ENCODE assay signal across 8 cellular contexts in the genomic region with DNA sequence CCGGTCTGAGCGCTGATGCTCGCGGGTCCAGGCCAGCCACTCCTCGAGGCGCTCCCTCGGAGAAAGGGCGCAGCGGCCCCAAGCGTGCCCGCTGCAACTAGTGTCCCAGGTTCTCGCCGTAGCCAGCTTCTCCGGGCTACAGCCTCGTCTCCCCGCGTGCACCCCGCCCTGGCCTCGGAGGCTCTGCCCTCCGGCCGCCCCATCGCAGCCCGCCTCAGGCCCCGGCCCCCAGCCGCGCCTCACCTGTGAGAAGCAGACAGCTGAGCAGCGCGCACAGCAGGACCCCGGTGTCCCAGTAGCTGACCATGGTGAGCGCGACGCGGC. TPM values are rescaled to one million over a fixed set of nuclear protein-coding genes. Genes with fewer than 3 reads are reported as not detected.
DNase-seq lines count a peak whose midpoint lies in the region; ATAC-seq, FAIRE-seq and TF ChIP-seq lines count a peak whose summit lies in the region.

No MANE protein-coding gene starts in this region.

- no peak for TF ChIP-seq POLR2A in adrenal gland (IDR thresholded peaks at IDR 0.05)

- no peaks in the 10 kb centered on the region for H3K36me3 ChIP-seq in cardiac muscle cell
- no peaks in the 10 kb centered on the region for H3K36me3 ChIP-seq in adrenal gland (replicated peaks in 1 of 2)
- H3K36me3 ChIP-seq in lower lobe of right lung, result no peaks in the 10 kb centered on the region
- H3K36me3 ChIP-seq in upper lobe of right lung, result no peaks in the 10 kb centered on the region

- peak overlapping the region; percentile 61 for H3K4me3 ChIP-seq in cardiac muscle cell
- H3K4me3 ChIP-seq in adrenal gland, result peak overlapping the region in 1 of 4 donors; percentile 59
- H3K4me3 ChIP-seq in lower lobe of right lung, result peak overlapping the region; percentile 64
- peak overlapping the region; percentile 57 for H3K4me3 ChIP-seq in upper lobe of right lung

- WGBS in adrenal gland, 4 donors, result 0 to 1% (median 1%) methylated on average over 8 to 33 of the region's 33 CpGs; no CpG with 5 or more reads in 1 of the 4 donors

- H3K4me1 ChIP-seq in cardiac muscle cell (ENCODE audit: low read depth) (peaks cover 36% of the 10 kb centered on the region), adrenal gland (replicated peaks in 1 of 2) (peaks cover 15 to 21% of the 10 kb centered on the region in 2 donors), lower lobe of right lung (peaks cover 38% of the 10 kb centered on the region), upper lobe of right lung (peaks cover 33% of the 10 kb centered on the region)

- no peaks in the 10 kb centered on the region for H3K27me3 ChIP-seq in cardiac muscle cell
- H3K27me3 ChIP-seq in adrenal gland, result peaks cover 59% of the 10 kb centered on the region
- peaks cover 69% of the 10 kb centered on the region for H3K27me3 ChIP-seq in lower lobe of right lung (ENCODE audit: low read depth)
- H3K27me3 ChIP-seq in upper lobe of right lung, result peaks cover 71% of the 10 kb centered on the region

- intact Hi-C loops in cardiac septum (cut with DNase I) (no loop called here), adrenal gland (cut with DNase I) (no loop called here), lower lobe of right lung (cut with DNase I) (no loop called here), upper lobe of right lung (cut with DNase I) (loop anchor here (10.0 kb wide), 1 partner anchor 170 kb away; no protein-coding TSS in a partner anchor)

- no peak overlapping the region for H3K27ac ChIP-seq in cardiac muscle cell
- peak overlapping the region in 3 of 5 donors; percentile 2 to 77 (median 44) for H3K27ac ChIP-seq in adrenal gland
- peak overlapping the region; percentile 70 for H3K27ac ChIP-seq in lower lobe of right lung
- peak overlapping the region; percentile 60 for H3K27ac ChIP-seq in upper lobe of right lung

- TF ChIP-seq CTCF in cardiac muscle cell (IDR thresholded peaks at IDR 0.05; ENCODE audit: low read depth, low read length) (no peak), adrenal gland (IDR thresholded peaks at IDR 0.05) (no peak), lower lobe of right lung (IDR thresholded peaks at IDR 0.05) (no peak), upper lobe of right lung (IDR thresholded peaks at IDR 0.05) (no peak)

- ATAC-seq in lower lobe of right lung (peak; percentile 36 to 49), upper lobe of right lung (peak; percentile 35), HG03520 (IDR thresholded peaks at IDR 0.05; ENCODE audit: unreplicated experiment) (no peak)

- no peak for FAIRE-seq in frontal cortex (lab: Jason Lieb, UNC)

- DNase-seq in cardiac muscle cell (ENCODE audit: low read depth in 1 of 2, low spot score in 1 of 2) (no peak), cardiac septum (ENCODE audit: low spot score) (no peak), adrenal gland (peak in 1 of 7 donors; percentile 9), lower lobe of right lung (peak; percentile 49), upper lobe of right lung (peak; percentile 64), putamen (ENCODE audit: low spot score) (no peak), frontal cortex (ENCODE audit: low spot score in 2 of 2) (no peak)

- H3K9me3 ChIP-seq in cardiac muscle cell (ENCODE audit: low read depth) (no peaks in the 10 kb centered on the region), adrenal gland (replicated peaks in 1 of 3) (no peaks in the 10 kb centered on the region), lower lobe of right lung (no peaks in the 10 kb centered on the region), upper lobe of right lung (no peaks in the 10 kb centered on the region)

RNA-seq across cellular contexts. Expression of a gene that starts 0.4 kb away (rescaled TPM):
- 10.1 and 14.8 TPM in 2 replicates for total RNA-seq in cardiac muscle cell
- polyA plus RNA-seq in cardiac muscle cell, result 7.5 and 7.6 TPM in 2 replicates
- 53.4 TPM for total RNA-seq in cardiac septum
- 10 to 100 TPM; 18.1 to 55.9 (median 26.5) TPM for total RNA-seq in adrenal gland
- 10 to 100 TPM in 1 of 3 donors, 1 to 10 TPM in 2; 2.7 to 25.4 (median 6.0) TPM for polyA plus RNA-seq in adrenal gland
- total RNA-seq in lower lobe of right lung, result 41.9 TPM
- 72.4 TPM for total RNA-seq in upper lobe of right lung
- total RNA-seq in frontal cortex, result 9.8 TPM

Comparison
In these comparisons a context has a peak if more than half of its experiments do, and no peak if none do; other contexts are left out.
1. DNase-seq: peak in lower lobe of right lung (single experiment) and upper lobe of right lung (single experiment); none in cardiac muscle cell (0 of 2), cardiac septum (single experiment), putamen (single experiment) and frontal cortex (0 of 2).